In genomic region chrX:68841251-68842049, GRCh38 we compare ENCODE assay signal across 2 cellular contexts.
TF ChIP-seq lines count a peak whose summit lies in the region.

No MANE protein-coding gene starts in this region.

TF ChIP-seq in HepG2, 621 proteins besides CTCF, POLR2A, EP300 and RAD21:
- TF ChIP-seq DMAP1 (CRISPR knock-in tag; IDR thresholded peaks at IDR 0.05) = no peak
- TF ChIP-seq HNF4A (CRISPR knock-in tag; IDR thresholded peaks at IDR 0.05) = 0 out of 2 replicates have a peak, but pooled peaks have one; percentile 11

TF ChIP-seq in GM12891, 5 proteins besides CTCF, POLR2A, EP300 and RAD21 (continued from another document):
- TF ChIP-seq TAF1 (IDR thresholded peaks at IDR 0.05; ENCODE audit: low read depth, low read length) (no peak), POLR2AphosphoS5 (IDR thresholded peaks at IDR 0.05; ENCODE audit: low read depth, low read length) (no peak), SPI1 (IDR thresholded peaks at IDR 0.05; ENCODE audit: low read depth, low read length) (no peak), PAX5 (IDR thresholded peaks at IDR 0.05; ENCODE audit: insufficient read depth, low read length, severe bottlenecking) (no peak)
